In the genomic region with DNA sequence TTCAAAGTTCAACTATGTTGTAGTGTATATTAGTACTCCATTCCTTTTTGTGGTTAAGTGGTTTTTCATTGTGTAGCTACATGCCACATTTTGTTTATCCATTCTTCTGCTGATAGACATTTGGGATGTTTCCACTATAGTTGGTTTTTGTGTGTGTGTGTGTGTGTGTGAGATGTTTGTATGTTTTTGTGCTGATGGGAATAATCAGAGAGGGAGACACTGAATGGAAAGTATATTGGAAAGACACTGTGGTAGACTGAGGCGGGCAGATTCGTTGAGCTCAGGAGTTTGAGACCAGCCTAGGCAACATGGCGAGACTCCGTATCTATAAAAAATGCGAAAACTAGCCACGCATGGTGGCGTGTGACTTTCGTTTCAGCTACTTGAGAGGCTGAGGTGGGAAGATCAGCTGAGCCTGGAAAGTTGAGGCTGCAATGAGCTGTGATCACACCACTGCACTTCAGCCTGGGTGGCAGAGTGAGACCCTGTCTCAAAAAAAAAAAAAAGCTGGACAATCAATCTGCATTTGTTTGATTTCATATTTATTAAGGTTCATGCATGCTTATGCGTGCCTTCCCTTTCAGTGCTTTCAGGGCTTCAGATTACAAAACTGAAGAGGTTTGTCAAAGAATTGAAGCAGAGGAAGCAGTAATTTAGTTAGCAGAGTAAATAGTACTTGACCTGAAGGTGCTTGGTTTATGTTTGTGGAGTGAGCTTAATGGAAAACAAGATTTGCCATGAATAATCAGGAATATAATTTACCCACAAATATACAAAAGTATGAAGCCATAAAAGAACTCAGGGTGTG, we compare ENCODE assay signal across 1 cellular context.
TF ChIP-seq lines count a peak whose summit lies in the region.

No MANE protein-coding gene starts in this region.

TF ChIP-seq in GM12878, 131 proteins besides CTCF, POLR2A, EP300 and RAD21 (continued from another document):
- TF ChIP-seq, protein P1, sequence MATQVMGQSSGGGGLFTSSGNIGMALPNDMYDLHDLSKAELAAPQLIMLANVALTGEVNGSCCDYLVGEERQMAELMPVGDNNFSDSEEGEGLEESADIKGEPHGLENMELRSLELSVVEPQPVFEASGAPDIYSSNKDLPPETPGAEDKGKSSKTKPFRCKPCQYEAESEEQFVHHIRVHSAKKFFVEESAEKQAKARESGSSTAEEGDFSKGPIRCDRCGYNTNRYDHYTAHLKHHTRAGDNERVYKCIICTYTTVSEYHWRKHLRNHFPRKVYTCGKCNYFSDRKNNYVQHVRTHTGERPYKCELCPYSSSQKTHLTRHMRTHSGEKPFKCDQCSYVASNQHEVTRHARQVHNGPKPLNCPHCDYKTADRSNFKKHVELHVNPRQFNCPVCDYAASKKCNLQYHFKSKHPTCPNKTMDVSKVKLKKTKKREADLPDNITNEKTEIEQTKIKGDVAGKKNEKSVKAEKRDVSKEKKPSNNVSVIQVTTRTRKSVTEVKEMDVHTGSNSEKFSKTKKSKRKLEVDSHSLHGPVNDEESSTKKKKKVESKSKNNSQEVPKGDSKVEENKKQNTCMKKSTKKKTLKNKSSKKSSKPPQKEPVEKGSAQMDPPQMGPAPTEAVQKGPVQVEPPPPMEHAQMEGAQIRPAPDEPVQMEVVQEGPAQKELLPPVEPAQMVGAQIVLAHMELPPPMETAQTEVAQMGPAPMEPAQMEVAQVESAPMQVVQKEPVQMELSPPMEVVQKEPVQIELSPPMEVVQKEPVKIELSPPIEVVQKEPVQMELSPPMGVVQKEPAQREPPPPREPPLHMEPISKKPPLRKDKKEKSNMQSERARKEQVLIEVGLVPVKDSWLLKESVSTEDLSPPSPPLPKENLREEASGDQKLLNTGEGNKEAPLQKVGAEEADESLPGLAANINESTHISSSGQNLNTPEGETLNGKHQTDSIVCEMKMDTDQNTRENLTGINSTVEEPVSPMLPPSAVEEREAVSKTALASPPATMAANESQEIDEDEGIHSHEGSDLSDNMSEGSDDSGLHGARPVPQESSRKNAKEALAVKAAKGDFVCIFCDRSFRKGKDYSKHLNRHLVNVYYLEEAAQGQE (IDR thresholded peaks at IDR 0.05; ENCODE audit: low read depth, low read length), result no peak
- TF ChIP-seq FOXM1 (IDR thresholded peaks at IDR 0.05; ENCODE audit: low read depth, low read length), result no peak
- TF ChIP-seq CBX3 (IDR thresholded peaks at IDR 0.05; ENCODE audit: borderline replicate concordance, low read depth), result no peak
- no peak for TF ChIP-seq SMC3 (IDR thresholded peaks at IDR 0.05; ENCODE audit: borderline replicate concordance, low read length)
- TF ChIP-seq, protein P2, sequence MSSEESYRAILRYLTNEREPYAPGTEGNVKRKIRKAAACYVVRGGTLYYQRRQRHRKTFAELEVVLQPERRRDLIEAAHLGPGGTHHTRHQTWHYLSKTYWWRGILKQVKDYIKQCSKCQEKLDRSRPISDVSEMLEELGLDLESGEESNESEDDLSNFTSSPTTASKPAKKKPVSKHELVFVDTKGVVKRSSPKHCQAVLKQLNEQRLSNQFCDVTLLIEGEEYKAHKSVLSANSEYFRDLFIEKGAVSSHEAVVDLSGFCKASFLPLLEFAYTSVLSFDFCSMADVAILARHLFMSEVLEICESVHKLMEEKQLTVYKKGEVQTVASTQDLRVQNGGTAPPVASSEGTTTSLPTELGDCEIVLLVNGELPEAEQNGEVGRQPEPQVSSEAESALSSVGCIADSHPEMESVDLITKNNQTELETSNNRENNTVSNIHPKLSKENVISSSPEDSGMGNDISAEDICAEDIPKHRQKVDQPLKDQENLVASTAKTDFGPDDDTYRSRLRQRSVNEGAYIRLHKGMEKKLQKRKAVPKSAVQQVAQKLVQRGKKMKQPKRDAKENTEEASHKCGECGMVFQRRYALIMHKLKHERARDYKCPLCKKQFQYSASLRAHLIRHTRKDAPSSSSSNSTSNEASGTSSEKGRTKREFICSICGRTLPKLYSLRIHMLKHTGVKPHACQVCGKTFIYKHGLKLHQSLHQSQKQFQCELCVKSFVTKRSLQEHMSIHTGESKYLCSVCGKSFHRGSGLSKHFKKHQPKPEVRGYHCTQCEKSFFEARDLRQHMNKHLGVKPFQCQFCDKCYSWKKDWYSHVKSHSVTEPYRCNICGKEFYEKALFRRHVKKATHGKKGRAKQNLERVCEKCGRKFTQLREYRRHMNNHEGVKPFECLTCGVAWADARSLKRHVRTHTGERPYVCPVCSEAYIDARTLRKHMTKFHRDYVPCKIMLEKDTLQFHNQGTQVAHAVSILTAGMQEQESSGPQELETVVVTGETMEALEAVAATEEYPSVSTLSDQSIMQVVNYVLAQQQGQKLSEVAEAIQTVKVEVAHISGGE (CRISPR knock-in tag; IDR thresholded peaks at IDR 0.05), result no peak
- no peak for TF ChIP-seq HDAC6 (IDR thresholded peaks at IDR 0.05; ENCODE audit: unreplicated experiment)
- TF ChIP-seq, protein P3, sequence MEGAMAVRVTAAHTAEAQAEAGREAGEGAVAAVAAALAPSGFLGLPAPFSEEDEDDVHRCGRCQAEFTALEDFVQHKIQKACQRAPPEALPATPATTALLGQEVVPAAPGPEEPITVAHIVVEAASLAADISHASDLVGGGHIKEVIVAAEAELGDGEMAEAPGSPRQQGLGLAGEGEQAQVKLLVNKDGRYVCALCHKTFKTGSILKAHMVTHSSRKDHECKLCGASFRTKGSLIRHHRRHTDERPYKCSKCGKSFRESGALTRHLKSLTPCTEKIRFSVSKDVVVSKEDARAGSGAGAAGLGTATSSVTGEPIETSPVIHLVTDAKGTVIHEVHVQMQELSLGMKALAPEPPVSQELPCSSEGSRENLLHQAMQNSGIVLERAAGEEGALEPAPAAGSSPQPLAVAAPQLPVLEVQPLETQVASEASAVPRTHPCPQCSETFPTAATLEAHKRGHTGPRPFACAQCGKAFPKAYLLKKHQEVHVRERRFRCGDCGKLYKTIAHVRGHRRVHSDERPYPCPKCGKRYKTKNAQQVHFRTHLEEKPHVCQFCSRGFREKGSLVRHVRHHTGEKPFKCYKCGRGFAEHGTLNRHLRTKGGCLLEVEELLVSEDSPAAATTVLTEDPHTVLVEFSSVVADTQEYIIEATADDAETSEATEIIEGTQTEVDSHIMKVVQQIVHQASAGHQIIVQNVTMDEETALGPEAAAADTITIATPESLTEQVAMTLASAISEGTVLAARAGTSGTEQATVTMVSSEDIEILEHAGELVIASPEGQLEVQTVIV (IDR thresholded peaks at IDR 0.05; ENCODE audit: borderline replicate concordance, partially characterized antibody), result no peak
- TF ChIP-seq EGR1 (IDR thresholded peaks at IDR 0.05; ENCODE audit: borderline replicate concordance in 1 of 2, low read depth in 2 of 2, low read length in 2 of 2), result no peak
- TF ChIP-seq ATF7 (IDR thresholded peaks at IDR 0.05; ENCODE audit: low read depth), result no peak
- TF ChIP-seq YBX1 (IDR thresholded peaks at IDR 0.05), result no peak
- TF ChIP-seq, protein P4, sequence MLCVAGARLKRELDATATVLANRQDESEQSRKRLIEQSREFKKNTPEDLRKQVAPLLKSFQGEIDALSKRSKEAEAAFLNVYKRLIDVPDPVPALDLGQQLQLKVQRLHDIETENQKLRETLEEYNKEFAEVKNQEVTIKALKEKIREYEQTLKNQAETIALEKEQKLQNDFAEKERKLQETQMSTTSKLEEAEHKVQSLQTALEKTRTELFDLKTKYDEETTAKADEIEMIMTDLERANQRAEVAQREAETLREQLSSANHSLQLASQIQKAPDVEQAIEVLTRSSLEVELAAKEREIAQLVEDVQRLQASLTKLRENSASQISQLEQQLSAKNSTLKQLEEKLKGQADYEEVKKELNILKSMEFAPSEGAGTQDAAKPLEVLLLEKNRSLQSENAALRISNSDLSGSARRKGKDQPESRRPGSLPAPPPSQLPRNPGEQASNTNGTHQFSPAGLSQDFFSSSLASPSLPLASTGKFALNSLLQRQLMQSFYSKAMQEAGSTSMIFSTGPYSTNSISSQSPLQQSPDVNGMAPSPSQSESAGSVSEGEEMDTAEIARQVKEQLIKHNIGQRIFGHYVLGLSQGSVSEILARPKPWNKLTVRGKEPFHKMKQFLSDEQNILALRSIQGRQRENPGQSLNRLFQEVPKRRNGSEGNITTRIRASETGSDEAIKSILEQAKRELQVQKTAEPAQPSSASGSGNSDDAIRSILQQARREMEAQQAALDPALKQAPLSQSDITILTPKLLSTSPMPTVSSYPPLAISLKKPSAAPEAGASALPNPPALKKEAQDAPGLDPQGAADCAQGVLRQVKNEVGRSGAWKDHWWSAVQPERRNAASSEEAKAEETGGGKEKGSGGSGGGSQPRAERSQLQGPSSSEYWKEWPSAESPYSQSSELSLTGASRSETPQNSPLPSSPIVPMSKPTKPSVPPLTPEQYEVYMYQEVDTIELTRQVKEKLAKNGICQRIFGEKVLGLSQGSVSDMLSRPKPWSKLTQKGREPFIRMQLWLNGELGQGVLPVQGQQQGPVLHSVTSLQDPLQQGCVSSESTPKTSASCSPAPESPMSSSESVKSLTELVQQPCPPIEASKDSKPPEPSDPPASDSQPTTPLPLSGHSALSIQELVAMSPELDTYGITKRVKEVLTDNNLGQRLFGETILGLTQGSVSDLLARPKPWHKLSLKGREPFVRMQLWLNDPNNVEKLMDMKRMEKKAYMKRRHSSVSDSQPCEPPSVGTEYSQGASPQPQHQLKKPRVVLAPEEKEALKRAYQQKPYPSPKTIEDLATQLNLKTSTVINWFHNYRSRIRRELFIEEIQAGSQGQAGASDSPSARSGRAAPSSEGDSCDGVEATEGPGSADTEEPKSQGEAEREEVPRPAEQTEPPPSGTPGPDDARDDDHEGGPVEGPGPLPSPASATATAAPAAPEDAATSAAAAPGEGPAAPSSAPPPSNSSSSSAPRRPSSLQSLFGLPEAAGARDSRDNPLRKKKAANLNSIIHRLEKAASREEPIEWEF (IDR thresholded peaks at IDR 0.05; ENCODE audit: insufficient replicate concordance, low read depth, low read length), result no peak
